ENCODE assay signal across 8 cellular contexts in the genomic region with DNA sequence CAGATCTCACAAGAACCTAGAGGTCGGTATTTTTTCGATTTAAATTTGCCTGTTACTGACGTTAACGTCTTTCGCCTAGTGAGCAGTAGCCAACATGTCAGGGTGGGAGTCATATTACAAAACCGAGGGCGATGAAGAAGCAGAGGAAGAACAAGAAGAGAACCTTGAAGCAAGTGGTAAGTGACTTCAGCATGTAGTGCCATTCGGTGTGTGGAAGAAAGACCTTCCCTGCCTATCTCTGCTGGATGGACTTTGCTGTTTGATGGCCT. TPM values are rescaled to one million over a fixed set of nuclear protein-coding genes. Genes with fewer than 3 reads are reported as not detected.
A peak's percentile ranks its signal among the peaks of the same experiment; 100 is the strongest.
DNase-seq lines count a peak whose midpoint lies in the region; ATAC-seq and TF ChIP-seq lines count a peak whose summit lies in the region.

No MANE protein-coding gene starts in this region.

- H3K4me3 ChIP-seq in cardiac fibroblast (replicated peaks in 1 of 2; ENCODE audit: low read depth in 2 of 2, low read length in 2 of 2): peak overlapping the region; percentile 96 to 100
- H3K4me3 ChIP-seq in mononuclear cell (ENCODE audit: low read length): peak overlapping the region; percentile 83

- ATAC-seq in stimulated activated naive CD8-positive, alpha-beta T cell treated with anti-CD3 and anti-CD28 coated beads, Interleukin-15, Interleukin-2, amounts not matched to agents 100 U/mL and 50 U/mL, for 24 hours: no peak

- peaks cover 45% of the 10 kb centered on the region for H3K36me3 Mint-ChIP-seq in stimulated activated naive CD8-positive, alpha-beta T cell treated with anti-CD3 and anti-CD28 coated beads, Interleukin-15, Interleukin-2, amounts not matched to agents 100 ng/mL and 50 ng/mL, for 24 hours (ENCODE audit: low read depth)

- H3K4me1 Mint-ChIP-seq in stimulated activated naive CD8-positive, alpha-beta T cell treated with anti-CD3 and anti-CD28 coated beads, Interleukin-15, Interleukin-2, amounts not matched to agents 100 ng/mL and 50 ng/mL, for 24 hours (ENCODE audit: low read depth): peaks cover 50% of the 10 kb centered on the region

- DNase-seq in stimulated activated naive CD8-positive, alpha-beta T cell treated with anti-CD3 and anti-CD28 coated beads, Interleukin-15, Interleukin-2, amounts not matched to agents 100 U/mL and 50 U/mL, for 24 hours: no peak
- DNase-seq in cardiac fibroblast (ENCODE audit: low read depth in 2 of 2) (no peak), NCI-H510A treated with DMSO at 0.1 percent for 48 hours (lab: John Stamatoyannopoulos, UW) (no peak), H4 (ENCODE audit: low spot score) (no peak), NCI-H2171 treated with DMSO at 0.1 percent for 48 hours (lab: John Stamatoyannopoulos, UW) (no peak), amniotic stem cell (lab: John Stamatoyannopoulos, UW) (no peak)

- no peaks in the 10 kb centered on the region for H3K27me3 ChIP-seq in mononuclear cell (ENCODE audit: insufficient read depth, low read length)

- no peaks in the 10 kb centered on the region for H3K27me3 Mint-ChIP-seq in stimulated activated naive CD8-positive, alpha-beta T cell treated with anti-CD3 and anti-CD28 coated beads, Interleukin-15, Interleukin-2, amounts not matched to agents 100 ng/mL and 50 ng/mL, for 24 hours

- no peak for TF ChIP-seq CTCF in cardiac fibroblast (IDR thresholded peaks at IDR 0.05; ENCODE audit: low read depth, low read length)

- H3K27ac Mint-ChIP-seq in stimulated activated naive CD8-positive, alpha-beta T cell treated with anti-CD3 and anti-CD28 coated beads, Interleukin-15, Interleukin-2, amounts not matched to agents 100 ng/mL and 50 ng/mL, for 24 hours: peak overlapping the region; percentile 100

- no peaks in the 10 kb centered on the region for H3K9me3 ChIP-seq in mononuclear cell (ENCODE audit: low read depth, low read length)

- H3K4me1 ChIP-seq in mononuclear cell (ENCODE audit: insufficient read depth, low read length): peaks cover 43% of the 10 kb centered on the region

- peak overlapping the region; percentile 99 for H3K4me3 Mint-ChIP-seq in stimulated activated naive CD8-positive, alpha-beta T cell treated with anti-CD3 and anti-CD28 coated beads, Interleukin-15, Interleukin-2, amounts not matched to agents 100 ng/mL and 50 ng/mL, for 24 hours

- no peaks in the 10 kb centered on the region for H3K9me3 Mint-ChIP-seq in stimulated activated naive CD8-positive, alpha-beta T cell treated with anti-CD3 and anti-CD28 coated beads, Interleukin-15, Interleukin-2, amounts not matched to agents 100 ng/mL and 50 ng/mL, for 24 hours

RNA-seq across cellular contexts. Expression of a gene that starts 0.8 kb away (rescaled TPM):
- 210 TPM for total RNA-seq in mononuclear cell
- 634 and 694 TPM in 2 replicates for total RNA-seq in H4 (2014; rRNA removed; shearing (Covaris generic))

RNA-seq across cellular contexts. Expression of a gene that starts 1.0 kb away (rescaled TPM):
- 12.8 TPM for total RNA-seq in mononuclear cell
- 23.1 and 28.1 TPM in 2 replicates for total RNA-seq in H4 (2014; rRNA removed; shearing (Covaris generic))

RNA-seq across cellular contexts. Expression of a gene that starts 32.2 kb away (rescaled TPM):
- 7.1 TPM for total RNA-seq in mononuclear cell
- 4.2 and 17.5 TPM in 2 replicates for total RNA-seq in H4 (2014; rRNA removed; shearing (Covaris generic))
